9 cellular contexts compared by ENCODE assay signal in the genomic region with DNA sequence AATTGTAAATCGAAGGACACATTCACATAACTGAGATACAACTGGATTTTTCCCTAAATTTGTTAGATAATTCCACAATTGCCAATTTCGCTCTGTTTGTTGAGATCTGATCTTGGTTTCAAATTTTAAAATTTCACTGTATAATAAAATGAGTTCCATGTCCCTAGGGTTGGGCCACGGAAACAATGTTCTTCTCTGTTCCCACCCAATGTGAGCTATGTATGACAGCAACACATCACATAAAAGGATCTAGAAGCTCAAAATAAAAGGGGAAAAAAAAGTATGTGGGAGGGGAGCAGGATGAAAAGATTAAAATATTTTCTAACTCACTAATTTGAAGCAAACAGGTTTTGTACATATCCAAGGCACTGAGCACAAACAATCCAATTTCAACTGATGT.
A peak's percentile ranks its signal among the peaks of the same experiment; 100 is the strongest.
DNase-seq lines count a peak whose midpoint lies in the region; ATAC-seq, FAIRE-seq and TF ChIP-seq lines count a peak whose summit lies in the region.
"Had no signal": no experiment of that assay in that cellular context is flagged by ENCODE, and none has a peak within 500 bp of the region (broad histone marks: within the 10 kb centered on the region; RNA-seq: fewer than 3 reads in every experiment).

No MANE protein-coding gene starts in this region.

- H2BK5ac ChIP-seq in IMR-90 (ENCODE audit: low read depth, low read length, poor library complexity, severe bottlenecking), result peak overlapping the region; percentile 72

- no peaks in the 10 kb centered on the region for H3K9me3 ChIP-seq in A549
- no peaks in the 10 kb centered on the region for H3K9me3 ChIP-seq in IMR-90 (ENCODE audit: control insufficient read depth, insufficient read depth, low read length)
- H3K9me3 ChIP-seq in colonic mucosa, result no peaks in the 10 kb centered on the region
- H3K9me3 ChIP-seq: BLaER1 treated with 17β-estradiol and CSF1 and Interleukin-3, amounts not matched to agents 10 nM and 100 nM had no signal

- no peak overlapping the region for H2AK9ac ChIP-seq in IMR-90 (replicated peaks; ENCODE audit: low read depth, low read length, poor library complexity)

- peaks cover 32 to 71% (median 68%) of the 10 kb centered on the region in 4 donors for H3K4me1 Mint-ChIP-seq in naive thymus-derived CD8-positive, alpha-beta T cell

- no peak overlapping the region for H4K5ac ChIP-seq in IMR-90 (ENCODE audit: low read depth, low read length)

- H3K27me3 ChIP-seq in IMR-90 (ENCODE audit: control insufficient read depth, insufficient read depth, low read length), result no peaks in the 10 kb centered on the region
- no peaks in the 10 kb centered on the region for H3K27me3 ChIP-seq in colonic mucosa
- H3K27me3 ChIP-seq: BLaER1 treated with 17β-estradiol and CSF1 and Interleukin-3, amounts not matched to agents 10 nM and 100 nM had no signal

- H3K27ac Mint-ChIP-seq in naive thymus-derived CD8-positive, alpha-beta T cell, result peak overlapping the region in 5 of 10 donors; percentile 1 to 85 (median 43)

- H3K4me2 ChIP-seq in A549 (peak overlapping the region; percentile 41; the same call in 1 of the 3 replicates), IMR-90 (ENCODE audit: low read depth, low read length) (no peak overlapping the region; the same call in 1 of the 2 replicates)

- no peak for TF ChIP-seq CTCF in A549 (IDR thresholded peaks at IDR 0.05)
- no peak for TF ChIP-seq CTCF in IMR-90 (conservative IDR thresholded peaks at IDR 0.05; ENCODE audit: low read depth, low read length)
- no peak for TF ChIP-seq CTCF in colonic mucosa (IDR thresholded peaks at IDR 0.05)

- in situ Hi-C loops in IMR-90 (cut with MboI; ENCODE audit: low sequenced_read_pairs), result no loop called here

- H3K4me1 ChIP-seq in A549 (peaks cover 41% of the 10 kb centered on the region), IMR-90 (ENCODE audit: control insufficient read depth, insufficient read depth, low read length) (peaks cover 11% of the 10 kb centered on the region), colonic mucosa (peaks cover 3% of the 10 kb centered on the region)

- DNase-seq in A549 (ENCODE audit: low read depth in 1 of 2, low spot score in 1 of 2) (no peak), IMR-90 (no peak), colonic mucosa (no peak), C1 segment of cervical spinal cord (lab: John Stamatoyannopoulos, UW) (no peak), kidney tubule cell (ENCODE audit: low spot score) (no peak), KG1 (lab: John Stamatoyannopoulos, UW) (no peak)
- DNase-seq in naive thymus-derived CD8-positive, alpha-beta T cell, result no peak

- BruUV-seq in IMR-90 (replicated peaks; lab: Mats Ljungman, UMichigan), result no TSS peak

- peak overlapping the region; percentile 79 for H2BK120ac ChIP-seq in IMR-90 (ENCODE audit: low read depth, low read length)

- H3K9ac ChIP-seq in IMR-90 (ENCODE audit: low read depth, low read length) (no peak overlapping the region), colonic mucosa (ENCODE audit: low read depth in 2 of 2, low read length in 2 of 2) (peak overlapping the region in 1 of 2 donors; percentile 64)

- H3K4me3 ChIP-seq in A549 (no peak overlapping the region), IMR-90 (ENCODE audit: insufficient read depth, low read depth, low read length) (no peak overlapping the region), colonic mucosa (no peak overlapping the region)
- H3K4me3 ChIP-seq: BLaER1 treated with 17β-estradiol and CSF1 and Interleukin-3, amounts not matched to agents 10 nM and 100 nM had no signal

- H3K36me3 Mint-ChIP-seq in naive thymus-derived CD8-positive, alpha-beta T cell, result peaks cover 0 to 24% (median 2%) of the 10 kb centered on the region in 3 donors

- no peaks in the 10 kb centered on the region for H3K9me3 Mint-ChIP-seq in naive thymus-derived CD8-positive, alpha-beta T cell

- H3K9me1 ChIP-seq in IMR-90 (ENCODE audit: insufficient read depth, low read length), result peaks cover 8% of the 10 kb centered on the region

- H2BK20ac ChIP-seq in IMR-90 (ENCODE audit: low read depth, low read length), result peak overlapping the region; percentile 57; the same call in 1 of the 2 replicates

- TF ChIP-seq POLR2A in A549 (IDR thresholded peaks at IDR 0.05; ENCODE audit: low read length) (no peak), IMR-90 (IDR thresholded peaks at IDR 0.05; ENCODE audit: low read depth, low read length) (no peak)

- peak overlapping the region in 1 of 2 experiments; percentile 59; a peak in 1 of 4 replicates for H4K8ac ChIP-seq in IMR-90 (ENCODE audit: low read depth in 2 of 2, low read length in 2 of 2)

- H3K27me3 Mint-ChIP-seq in naive thymus-derived CD8-positive, alpha-beta T cell, result no peaks in the 10 kb centered on the region

- H2AFZ ChIP-seq in IMR-90 (replicated peaks; ENCODE audit: low read length, poor library complexity), result no peak overlapping the region

- dilution Hi-C loops in IMR-90 (cut with HindIII; ENCODE audit: low sequenced_read_pairs, unreplicated experiment), result no loop called here

- peak overlapping the region in 1 of 2 experiments; percentile 8; a peak in 1 of 6 replicates for H3K27ac ChIP-seq in A549
- peak overlapping the region; percentile 38; the same call in 1 of the 2 replicates for H3K27ac ChIP-seq in IMR-90 (ENCODE audit: insufficient read depth, low read length)
- H3K27ac ChIP-seq in colonic mucosa, result peak overlapping the region; percentile 49
- H3K27ac ChIP-seq: BLaER1 treated with 17β-estradiol and CSF1 and Interleukin-3, amounts not matched to agents 10 nM and 100 nM had no signal

- H2BK15ac ChIP-seq in IMR-90 (ENCODE audit: low read depth, low read length), result no peak overlapping the region

- H4K20me1 ChIP-seq in IMR-90 (ENCODE audit: insufficient read depth, low read length), result peaks cover 10% of the 10 kb centered on the region; the same call in 1 of the 2 replicates

- H3K36me3 ChIP-seq in IMR-90 (ENCODE audit: control insufficient read depth, insufficient read depth, low read length), result peaks cover 2% of the 10 kb centered on the region; the same call in 1 of the 2 replicates
- H3K36me3 ChIP-seq in colonic mucosa, result no peaks in the 10 kb centered on the region

- no peak for TF ChIP-seq EP300 in A549 (IDR thresholded peaks at IDR 0.05)

- peak overlapping the region; percentile 70; the same call in 1 of the 2 replicates for H3K14ac ChIP-seq in IMR-90 (replicated peaks; ENCODE audit: low read depth, low read length)

- ATAC-seq in A549 (no peak), IMR-90 (ENCODE audit: low read depth) (no peak), HG03439 (IDR thresholded peaks at IDR 0.05; ENCODE audit: unreplicated experiment) (no peak)
- ATAC-seq in naive thymus-derived CD8-positive, alpha-beta T cell, result no peak

- H4K91ac ChIP-seq in IMR-90 (ENCODE audit: insufficient read depth, low read depth, low read length), result peak overlapping the region; percentile 70; the same call in 1 of the 2 replicates

- H3K56ac ChIP-seq in IMR-90 (ENCODE audit: extremely low read depth, insufficient read depth, low read length), result no peak overlapping the region; the same call in 1 of the 2 replicates

- peak overlapping the region; percentile 49 for H3K4ac ChIP-seq in IMR-90 (ENCODE audit: low read depth, low read length)

- CTCF ChIA-PET in A549 (lab: Yijun Ruan, JAX) (interaction anchor here (0.6 to 6.0 kb wide), 53 partner anchors 10 to 472 kb away, joined by 3 to 71 read pairs (median 5); no protein-coding TSS in a partner anchor), IMR-90 (lab: Yijun Ruan, JAX) (interaction anchor here (0.5 to 1.6 kb wide), 11 partner anchors 9 to 326 kb away, joined by 3 to 7 read pairs (median 3); no protein-coding TSS in a partner anchor)

- H3K79me1 ChIP-seq in IMR-90 (ENCODE audit: low read depth in 1 of 2, low read length in 2 of 2), result peaks cover 20 to 52% of the 10 kb centered on the region in 2 experiments

- 88% methylated on average over 3 of the region's 3 CpGs for WGBS in A549 (ENCODE audit: missing lambda C conversion rate)
- WGBS in IMR-90 (ENCODE audit: extremely low coverage in 2 of 2, insufficient read length in 1 of 2), 2 experiments, result no CpG with 5 or more reads among the region's 3 CpGs

- intact Hi-C loops in IMR-90 (cut with micrococcal nuclease), result loop anchor here (1.0 to 5.0 kb wide), 4 partner anchors 58 to 143 kb away; no protein-coding TSS in a partner anchor
- intact Hi-C loops in colonic mucosa (cut with DNase I), result loop anchor here (5.0 kb wide), 1 partner anchor 143 kb away; no protein-coding TSS in a partner anchor

- TF ChIP-seq RAD21 in A549 (conservative IDR thresholded peaks at IDR 0.05 in 1 of 2, IDR thresholded peaks at IDR 0.05 in 1 of 2) (no peak), IMR-90 (IDR thresholded peaks at IDR 0.05; ENCODE audit: low read length) (no peak)

- H3K4me3 Mint-ChIP-seq in naive thymus-derived CD8-positive, alpha-beta T cell, result peak overlapping the region in 6 of 10 donors; percentile 9 to 32 (median 21)

- POLR2A ChIA-PET in A549 (lab: Yijun Ruan, JAX), result interaction anchor here (1.2 kb wide), 1 partner anchor 143 kb away, joined by 6 read pairs; no protein-coding TSS in a partner anchor
- POLR2A ChIA-PET in IMR-90 (lab: Charles Lee; ENCODE audit: unreplicated experiment), result interaction anchor here (0.6 kb wide), 1 partner anchor 118 kb away, joined by 5 read pairs; no protein-coding TSS in a partner anchor
- POLR2A ChIA-PET in naive thymus-derived CD8-positive, alpha-beta T cell (lab: Charles Lee), result interaction anchor here (1.0 kb wide), 1 partner anchor 143 kb away, joined by 3 read pairs; no protein-coding TSS in a partner anchor

- no peak for FAIRE-seq in A549 (lab: Jason Lieb, UNC)

- peak overlapping the region; percentile 77; the same call in 1 of the 2 replicates for H3K23ac ChIP-seq in IMR-90 (ENCODE audit: low read depth, low read length)

- H2AK5ac ChIP-seq in IMR-90 (ENCODE audit: low read depth, low read length), result no peak overlapping the region

- H3K18ac ChIP-seq in IMR-90 (ENCODE audit: low read depth, low read length), result no peak overlapping the region

TF ChIP-seq in A549, 52 proteins besides CTCF, POLR2A, EP300 and RAD21 (continues in another document):
- TF ChIP-seq ZSCAN20 (CRISPR knock-in tag; IDR thresholded peaks at IDR 0.05), result no peak

TF ChIP-seq in IMR-90, 13 proteins besides CTCF, POLR2A, EP300 and RAD21 (continues in another document):
- TF ChIP-seq BHLHE40 (IDR thresholded peaks at IDR 0.05; ENCODE audit: low read depth, low read length), result no peak
- no peak for TF ChIP-seq FOS (IDR thresholded peaks at IDR 0.05; ENCODE audit: low read depth, low read length)
- TF ChIP-seq CHD1 (IDR thresholded peaks at IDR 0.05; ENCODE audit: low read depth, low read length), result no peak
- no peak for TF ChIP-seq RFX5 (IDR thresholded peaks at IDR 0.05; ENCODE audit: low read depth, low read length)
- TF ChIP-seq, protein P1, sequence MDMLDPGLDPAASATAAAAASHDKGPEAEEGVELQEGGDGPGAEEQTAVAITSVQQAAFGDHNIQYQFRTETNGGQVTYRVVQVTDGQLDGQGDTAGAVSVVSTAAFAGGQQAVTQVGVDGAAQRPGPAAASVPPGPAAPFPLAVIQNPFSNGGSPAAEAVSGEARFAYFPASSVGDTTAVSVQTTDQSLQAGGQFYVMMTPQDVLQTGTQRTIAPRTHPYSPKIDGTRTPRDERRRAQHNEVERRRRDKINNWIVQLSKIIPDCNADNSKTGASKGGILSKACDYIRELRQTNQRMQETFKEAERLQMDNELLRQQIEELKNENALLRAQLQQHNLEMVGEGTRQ (IDR thresholded peaks at IDR 0.05; ENCODE audit: low read depth, low read length), result no peak
